8 cellular contexts compared by ENCODE assay signal in genomic region chr22:40345271-40345670, GRCh38. TPM values are rescaled to one million over a fixed set of nuclear protein-coding genes. Genes with fewer than 3 reads are reported as not detected.
DNase-seq lines count a peak whose midpoint lies in the region; ATAC-seq and TF ChIP-seq lines count a peak whose summit lies in the region.

No MANE protein-coding gene starts in this region.

- intact Hi-C loops in OCI-LY7 (cut with micrococcal nuclease; ENCODE audit: unreplicated experiment), result loop anchor here (5.0 kb wide), 1 partner anchor 133 kb away; no protein-coding TSS in a partner anchor

- no peaks in the 10 kb centered on the region for H3K9me3 ChIP-seq in OCI-LY7 (ENCODE audit: low read length)

- peak overlapping the region; percentile 87 for H3K4me2 ChIP-seq in OCI-LY7 (ENCODE audit: low read length)

- H3K4me3 ChIP-seq in OCI-LY7 (ENCODE audit: low read depth, low read length, poor library complexity, severe bottlenecking), result peak overlapping the region; percentile 80

- no peak for ATAC-seq in natural killer cell treated with Interleukin-12 subunit alpha and Interleukin-12 subunit beta and Interleukin-15 and Interleukin-18, amount 100 ng/mL, for 72 hours
- no peak for ATAC-seq in GM19455 (IDR thresholded peaks at IDR 0.05; ENCODE audit: unreplicated experiment)

- H3K27me3 Mint-ChIP-seq in brain, result peaks cover 4% of the 10 kb centered on the region
- peaks cover 0 to 3% of the 10 kb centered on the region in 2 donors for H3K27me3 Mint-ChIP-seq in natural killer cell treated with Interleukin-12 subunit alpha and Interleukin-12 subunit beta and Interleukin-15 and Interleukin-18, amount 100 ng/mL, for 72 hours

- POLR2A ChIA-PET in OCI-LY7 (lab: Charles Lee), result interaction anchor here (0.6 to 1.0 kb wide), 10 partner anchors 31 to 413 kb away, joined by 3 to 6 read pairs (median 4); no protein-coding TSS in a partner anchor

- no peaks in the 10 kb centered on the region for H4K20me1 ChIP-seq in OCI-LY7 (ENCODE audit: insufficient read depth, low read length)

- no peaks in the 10 kb centered on the region for H3K9me3 Mint-ChIP-seq in brain
- no peaks in the 10 kb centered on the region for H3K9me3 Mint-ChIP-seq in natural killer cell treated with Interleukin-12 subunit alpha and Interleukin-12 subunit beta and Interleukin-15 and Interleukin-18, amount 100 ng/mL, for 72 hours

- peak overlapping the region; percentile 97 to 100 (median 99) for H3K4me3 Mint-ChIP-seq in brain
- peak overlapping the region; percentile 90 for H3K4me3 Mint-ChIP-seq in natural killer cell treated with Interleukin-12 subunit alpha and Interleukin-12 subunit beta and Interleukin-15 and Interleukin-18, amount 100 ng/mL, for 72 hours

- H3K36me3 Mint-ChIP-seq in brain, result peaks cover 15% of the 10 kb centered on the region
- H3K36me3 Mint-ChIP-seq in natural killer cell treated with Interleukin-12 subunit alpha and Interleukin-12 subunit beta and Interleukin-15 and Interleukin-18, amount 100 ng/mL, for 72 hours, result peaks cover 4% of the 10 kb centered on the region

- peaks cover 28% of the 10 kb centered on the region for H3K4me1 Mint-ChIP-seq in brain
- peaks cover 27 to 38% of the 10 kb centered on the region in 2 donors for H3K4me1 Mint-ChIP-seq in natural killer cell treated with Interleukin-12 subunit alpha and Interleukin-12 subunit beta and Interleukin-15 and Interleukin-18, amount 100 ng/mL, for 72 hours (ENCODE audit: low read depth in 2 of 2)

- no peaks in the 10 kb centered on the region for H3K9me2 ChIP-seq in OCI-LY7 (ENCODE audit: insufficient read depth, low read length)

- H2AFZ ChIP-seq in OCI-LY7 (ENCODE audit: low read length), result no peak overlapping the region

- DNase-seq in ELF-1 (ENCODE audit: low read depth, low spot score), result peak; percentile 19
- DNase-seq in OCI-LY7 (ENCODE audit: low spot score), result peak; percentile 30
- no peak for DNase-seq in natural killer cell treated with Interleukin-12 subunit alpha and Interleukin-12 subunit beta and Interleukin-15 and Interleukin-18, amount 100 ng/mL, for 72 hours (ENCODE audit: low spot score)
- DNase-seq in HPDE6-E6E7 (ENCODE audit: extremely low spot score), result no peak
- DNase-seq in effector CD8-positive, alpha-beta T cell (lab: John Stamatoyannopoulos, UW), result no peak
- DNase-seq in NCI-H2081 treated with DMSO at 0.1 percent for 48 hours (lab: John Stamatoyannopoulos, UW), result no peak

- peak overlapping the region; percentile 96 for H3K27ac ChIP-seq in OCI-LY7 (ENCODE audit: low read depth, low read length, poor library complexity, severe bottlenecking)

- H3K4me1 ChIP-seq in OCI-LY7 (ENCODE audit: insufficient read depth, low read length, poor library complexity, severe bottlenecking), result peaks cover 30% of the 10 kb centered on the region

- CTCF ChIA-PET in OCI-LY7 (lab: Charles Lee; ENCODE audit: unreplicated experiment), result no interaction called here

- H3K27ac Mint-ChIP-seq in brain, result peak overlapping the region in 3 of 5 experiments; percentile 97 to 100 (median 98)
- peak overlapping the region; percentile 77 to 93 for H3K27ac Mint-ChIP-seq in natural killer cell treated with Interleukin-12 subunit alpha and Interleukin-12 subunit beta and Interleukin-15 and Interleukin-18, amount 100 ng/mL, for 72 hours

- H3K79me2 ChIP-seq in OCI-LY7 (ENCODE audit: insufficient read depth, low read depth, low read length), result peaks cover 46% of the 10 kb centered on the region

- TF ChIP-seq CTCF in OCI-LY7 (conservative IDR thresholded peaks at IDR 0.05; ENCODE audit: low read length) (no peak), brain (conservative IDR thresholded peaks at IDR 0.05) (no peak)

- no TSS peak for BruUV-seq in OCI-LY7 (replicated peaks; lab: Mats Ljungman, UMichigan)

- H3K36me3 ChIP-seq in OCI-LY7 (ENCODE audit: insufficient read depth, low read length), result peaks cover 22% of the 10 kb centered on the region

RNA-seq across cellular contexts. Expression of gene ADSL, which starts 1.0 kb away (rescaled TPM):
- 117 and 141 TPM in 2 replicates for total RNA-seq in OCI-LY7 (2014; rRNA removed; shearing (Covaris generic))
- 120 and 137 TPM in 2 replicates for total RNA-seq in OCI-LY7 (2022)
- 60.6 TPM for polyA plus RNA-seq in brain (ENCODE audit: insufficient read depth, low read depth, low replicate concordance)
- total RNA-seq in natural killer cell treated with Interleukin-12 subunit alpha and Interleukin-12 subunit beta and Interleukin-15 and Interleukin-18, amount 100 ng/mL, for 72 hours, result 100 to 1,000 TPM in 1 of 2 donors, 10 to 100 TPM in 1; 87.1 to 103 TPM

RNA-seq across cellular contexts. Expression of gene SGSM3, which starts 25.1 kb away (rescaled TPM):
- 168 and 197 TPM in 2 replicates for total RNA-seq in OCI-LY7 (2014; rRNA removed; shearing (Covaris generic))
- 130 and 144 TPM in 2 replicates for total RNA-seq in OCI-LY7 (2022)
- polyA plus RNA-seq in brain (ENCODE audit: insufficient read depth, low read depth, low replicate concordance), result 52.9 TPM
- total RNA-seq in natural killer cell treated with Interleukin-12 subunit alpha and Interleukin-12 subunit beta and Interleukin-15 and Interleukin-18, amount 100 ng/mL, for 72 hours, result 10 to 100 TPM; 59.2 to 74.7 TPM

Comparison
In these comparisons a context has a peak if more than half of its experiments do, and no peak if none do; other contexts are left out.
1. DNase-seq: peak in ELF-1 (single experiment) and OCI-LY7 (single experiment); none in natural killer cell treated with Interleukin-12 subunit alpha and Interleukin-12 subunit beta and Interleukin-15 and Interleukin-18, amount 100 ng/mL, for 72 hours (single experiment), HPDE6-E6E7 (single experiment), effector CD8-positive, alpha-beta T cell (single experiment) and NCI-H2081 treated with DMSO at 0.1 percent for 48 hours (single experiment).